Comparison of ENCODE assay signal across 1 cellular context in the genomic region with DNA sequence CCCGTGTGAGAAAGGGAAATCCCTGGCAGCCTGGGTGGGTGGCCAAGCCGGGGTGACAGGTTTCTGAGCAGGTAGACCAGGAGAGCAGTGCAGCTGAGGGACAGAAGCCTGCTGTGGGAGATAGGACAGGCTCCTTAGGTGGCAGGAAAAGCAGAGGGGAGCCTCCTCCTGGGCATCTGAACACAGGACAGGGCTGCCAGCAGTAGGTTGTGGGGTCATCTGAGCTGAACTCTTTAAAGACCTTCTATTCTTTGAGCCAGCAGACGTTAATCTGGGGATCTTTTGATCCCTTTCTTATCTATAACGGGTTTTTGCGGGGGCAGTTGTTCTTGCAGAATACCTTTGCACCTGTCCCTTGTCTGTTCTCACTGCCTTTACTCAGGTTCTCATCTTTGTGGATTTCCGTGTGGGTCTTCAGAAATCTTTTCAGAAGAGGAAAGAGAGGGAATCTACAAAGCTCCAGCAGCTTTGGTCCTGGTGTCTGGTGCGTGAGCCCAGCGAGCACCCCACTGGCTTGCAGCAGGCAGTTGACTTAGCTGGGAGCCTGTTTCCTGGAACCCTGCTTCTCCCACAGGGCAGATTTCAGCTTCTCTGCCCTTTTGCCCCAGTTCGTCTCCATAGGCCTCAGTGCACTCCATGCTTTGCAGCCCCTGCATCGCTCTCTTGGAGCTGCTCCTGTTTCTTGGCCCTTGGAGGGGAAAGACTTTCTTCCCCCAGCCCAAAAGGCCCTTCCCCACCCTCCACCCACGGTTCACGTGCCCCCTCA.
TF ChIP-seq lines count a peak whose summit lies in the region.

No MANE protein-coding gene starts in this region.

TF ChIP-seq in A549, 52 proteins besides CTCF, POLR2A, EP300 and RAD21 (continued from another document):
- TF ChIP-seq, protein P1, sequence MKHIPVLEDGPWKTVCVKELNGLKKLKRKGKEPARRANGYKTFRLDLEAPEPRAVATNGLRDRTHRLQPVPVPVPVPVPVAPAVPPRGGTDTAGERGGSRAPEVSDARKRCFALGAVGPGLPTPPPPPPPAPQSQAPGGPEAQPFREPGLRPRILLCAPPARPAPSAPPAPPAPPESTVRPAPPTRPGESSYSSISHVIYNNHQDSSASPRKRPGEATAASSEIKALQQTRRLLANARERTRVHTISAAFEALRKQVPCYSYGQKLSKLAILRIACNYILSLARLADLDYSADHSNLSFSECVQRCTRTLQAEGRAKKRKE (CRISPR knock-in tag; IDR thresholded peaks at IDR 0.05; ENCODE audit: low read depth): no peak
- no peak for TF ChIP-seq CBX2 (IDR thresholded peaks at IDR 0.05; ENCODE audit: borderline replicate concordance, low read depth)
- no peak for TF ChIP-seq RNF2 (IDR thresholded peaks at IDR 0.05; ENCODE audit: borderline replicate concordance, low read depth)
- TF ChIP-seq, protein P2, sequence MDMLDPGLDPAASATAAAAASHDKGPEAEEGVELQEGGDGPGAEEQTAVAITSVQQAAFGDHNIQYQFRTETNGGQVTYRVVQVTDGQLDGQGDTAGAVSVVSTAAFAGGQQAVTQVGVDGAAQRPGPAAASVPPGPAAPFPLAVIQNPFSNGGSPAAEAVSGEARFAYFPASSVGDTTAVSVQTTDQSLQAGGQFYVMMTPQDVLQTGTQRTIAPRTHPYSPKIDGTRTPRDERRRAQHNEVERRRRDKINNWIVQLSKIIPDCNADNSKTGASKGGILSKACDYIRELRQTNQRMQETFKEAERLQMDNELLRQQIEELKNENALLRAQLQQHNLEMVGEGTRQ (IDR thresholded peaks at IDR 0.05): no peak
- no peak for TF ChIP-seq HEYL (CRISPR knock-in tag; IDR thresholded peaks at IDR 0.05)
- TF ChIP-seq, protein P3, sequence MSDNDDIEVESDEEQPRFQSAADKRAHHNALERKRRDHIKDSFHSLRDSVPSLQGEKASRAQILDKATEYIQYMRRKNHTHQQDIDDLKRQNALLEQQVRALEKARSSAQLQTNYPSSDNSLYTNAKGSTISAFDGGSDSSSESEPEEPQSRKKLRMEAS (IDR thresholded peaks at IDR 0.05): no peak
- TF ChIP-seq, protein P4, sequence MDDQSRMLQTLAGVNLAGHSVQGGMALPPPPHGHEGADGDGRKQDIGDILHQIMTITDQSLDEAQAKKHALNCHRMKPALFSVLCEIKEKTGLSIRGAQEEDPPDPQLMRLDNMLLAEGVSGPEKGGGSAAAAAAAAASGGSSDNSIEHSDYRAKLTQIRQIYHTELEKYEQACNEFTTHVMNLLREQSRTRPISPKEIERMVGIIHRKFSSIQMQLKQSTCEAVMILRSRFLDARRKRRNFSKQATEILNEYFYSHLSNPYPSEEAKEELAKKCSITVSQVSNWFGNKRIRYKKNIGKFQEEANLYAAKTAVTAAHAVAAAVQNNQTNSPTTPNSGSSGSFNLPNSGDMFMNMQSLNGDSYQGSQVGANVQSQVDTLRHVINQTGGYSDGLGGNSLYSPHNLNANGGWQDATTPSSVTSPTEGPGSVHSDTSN (IDR thresholded peaks at IDR 0.05): no peak
- no peak for TF ChIP-seq BHLHE40 (IDR thresholded peaks at IDR 0.05; ENCODE audit: low read depth, low read length)
- no peak for TF ChIP-seq FOXS1 (CRISPR knock-in tag; IDR thresholded peaks at IDR 0.05)
- TF ChIP-seq ZC3H11A (IDR thresholded peaks at IDR 0.05): no peak
- TF ChIP-seq FOSB (CRISPR knock-in tag; IDR thresholded peaks at IDR 0.05): no peak
- no peak for TF ChIP-seq KDM5A (IDR thresholded peaks at IDR 0.05)
- TF ChIP-seq CBX8 (IDR thresholded peaks at IDR 0.05): no peak
- no peak for TF ChIP-seq MYC (IDR thresholded peaks at IDR 0.05; ENCODE audit: borderline replicate concordance, low read length)
TF ChIP-seq in A549: peak in this region for 0.
